ENCODE assay signal across 22 cellular contexts in the genomic region with DNA sequence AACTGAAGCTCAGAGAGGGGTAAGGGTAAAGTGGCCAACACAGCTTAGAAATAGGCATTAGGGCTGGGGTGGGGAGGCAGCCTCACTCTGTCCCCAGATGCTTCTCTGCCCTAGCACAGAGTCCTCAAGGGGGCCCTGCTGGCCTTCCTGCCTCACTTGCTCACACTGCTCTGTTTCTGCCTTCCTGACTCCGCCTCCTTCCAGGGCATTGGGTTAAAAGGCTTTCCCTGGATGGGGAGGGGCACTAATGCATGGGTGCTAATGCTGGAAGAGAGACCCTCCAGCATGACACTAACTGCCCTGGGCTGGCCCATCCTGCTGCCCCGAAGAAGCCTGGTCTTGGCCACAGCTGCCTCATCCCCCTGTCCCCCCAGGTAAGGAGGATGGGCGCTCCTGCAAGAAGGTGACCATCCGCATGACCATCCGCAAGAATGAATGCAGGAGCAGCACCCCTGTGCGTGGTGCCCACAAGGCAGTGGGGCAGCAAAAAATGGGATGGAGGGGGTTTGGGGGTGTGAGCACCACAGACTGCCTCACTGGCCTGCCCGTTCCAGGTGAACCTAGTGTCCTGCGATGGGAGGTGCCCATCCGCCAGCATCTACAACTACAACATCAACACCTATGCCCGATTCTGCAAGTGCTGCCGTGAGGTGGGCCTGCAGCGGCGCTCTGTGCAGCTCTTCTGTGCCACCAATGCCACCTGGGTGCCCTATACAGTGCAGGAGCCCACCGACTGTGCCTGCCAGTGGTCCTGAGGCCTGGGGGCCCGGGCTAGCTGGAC.
DNase-seq lines count a peak whose midpoint lies in the region; ATAC-seq and TF ChIP-seq lines count a peak whose summit lies in the region.
"Had no signal": no experiment of that assay in that cellular context is flagged by ENCODE, and none has a peak within 500 bp of the region (broad histone marks: within the 10 kb centered on the region; RNA-seq: fewer than 3 reads in every experiment).

No MANE protein-coding gene starts in this region.

- H3K27ac Mint-ChIP-seq in activated CD4-positive, alpha-beta T cell treated with anti-CD3 and anti-CD28 coated beads, Interleukin-2, amount 10 ng/mL, durations not matched to agents 24 days and 14 days = no peak overlapping the region
- no peak overlapping the region for H3K27ac Mint-ChIP-seq in endodermal cell
- H3K27ac Mint-ChIP-seq: B cell; CD4-positive, alpha-beta T cell; T-cell had no signal

- no peak overlapping the region for H3K4me3 Mint-ChIP-seq in activated CD4-positive, alpha-beta T cell treated with anti-CD3 and anti-CD28 coated beads, Interleukin-2, amount 10 ng/mL, durations not matched to agents 24 days and 14 days
- H3K4me3 Mint-ChIP-seq in endodermal cell = no peak overlapping the region
- H3K4me3 Mint-ChIP-seq: B cell; CD4-positive, alpha-beta T cell; T-cell had no signal

- H3K36me3 Mint-ChIP-seq in activated CD4-positive, alpha-beta T cell treated with anti-CD3 and anti-CD28 coated beads, Interleukin-2, amount 10 ng/mL, durations not matched to agents 24 days and 14 days (ENCODE audit: low read depth) = no peaks in the 10 kb centered on the region
- H3K36me3 Mint-ChIP-seq in endodermal cell (ENCODE audit: low read depth) = no peaks in the 10 kb centered on the region
- H3K36me3 Mint-ChIP-seq: T-cell had no signal

- no peak overlapping the region for H3K4me3 ChIP-seq in endodermal cell (ENCODE audit: low read length)
- H3K4me3 ChIP-seq in upper lobe of right lung = no peak overlapping the region
- H3K4me3 ChIP-seq: MG63, SK-N-MC had no signal

- POLR2A ChIA-PET in HEK293T (lab: Yijun Ruan, JAX) = no interaction called here

- H3K4me1 Mint-ChIP-seq in activated CD4-positive, alpha-beta T cell treated with anti-CD3 and anti-CD28 coated beads, Interleukin-2, amount 10 ng/mL, durations not matched to agents 24 days and 14 days = peaks cover 2% of the 10 kb centered on the region
- peaks cover 8% of the 10 kb centered on the region for H3K4me1 Mint-ChIP-seq in endodermal cell
- H3K4me1 Mint-ChIP-seq: B cell, T-cell had no signal

- CTCF ChIA-PET in HEK293T (lab: Yijun Ruan, JAX) = no interaction called here

- no peaks in the 10 kb centered on the region for H3K9me3 Mint-ChIP-seq in activated CD4-positive, alpha-beta T cell treated with anti-CD3 and anti-CD28 coated beads, Interleukin-2, amount 10 ng/mL, durations not matched to agents 24 days and 14 days
- H3K9me3 Mint-ChIP-seq in endodermal cell = no peaks in the 10 kb centered on the region
- H3K9me3 Mint-ChIP-seq: CD4-positive, alpha-beta T cell had no signal

- DNase-seq in activated CD4-positive, alpha-beta T cell treated with anti-CD3 and anti-CD28 coated beads, Interleukin-2, amount 10 ng/mL, durations not matched to agents 24 days and 14 days = peak; percentile 45
- DNase-seq in activated CD4-positive, alpha-beta T cell treated with anti-CD3 and anti-CD28 coated beads, Interleukin-2, amount 50 U/mL, for 48 hours = no peak
- DNase-seq in HEK293T (ENCODE audit: extremely low spot score) (peak; percentile 5), endodermal cell (peak; percentile 66), upper lobe of right lung (peak; percentile 51), NOMO-1 (lab: John Stamatoyannopoulos, UW; ENCODE audit: unreplicated experiment in 2 of 2) (no peak), NCI-H2107 treated with DMSO at 0.1 percent for 48 hours (lab: John Stamatoyannopoulos, UW; ENCODE audit: unreplicated experiment) (no peak), HuH-7.5 (ENCODE audit: low spot score) (no peak)
- DNase-seq: CD4-positive, alpha-beta T cell; GF-D8; Kasumi-1; MG63; NCI-H1048; NCI-H1436; NCI-H2029; NCI-H2171; NCI-H526 treated with DMSO at 0.1 percent for 48 hours; OCI-M1; SHP77; T-cell had no signal

- H3K9me3 ChIP-seq in endodermal cell (ENCODE audit: control insufficient read depth, low read length) = no peaks in the 10 kb centered on the region
- no peaks in the 10 kb centered on the region for H3K9me3 ChIP-seq in upper lobe of right lung
- H3K9me3 ChIP-seq: MG63 had no signal

- no peak overlapping the region for H3K27ac ChIP-seq in endodermal cell (ENCODE audit: low read depth, low read length)
- H3K27ac ChIP-seq in upper lobe of right lung = no peak overlapping the region
- H3K27ac ChIP-seq: SK-N-MC had no signal

- no peaks in the 10 kb centered on the region for H3K27me3 ChIP-seq in endodermal cell (ENCODE audit: control insufficient read depth, insufficient read depth, low read length, poor library complexity, severe bottlenecking)
- H3K27me3 ChIP-seq in upper lobe of right lung = peaks cover under 1% of the 10 kb centered on the region
- H3K27me3 ChIP-seq: MG63 had no signal

- WGBS in endodermal cell (ENCODE audit: insufficient coverage in 1 of 2, insufficient read length in 1 of 2), 2 experiments = 93 to 94% methylated on average over 5 to 15 of the region's 15 CpGs

- ATAC-seq in upper lobe of right lung = no peak
- ATAC-seq: T-cell had no signal

- H3K9ac ChIP-seq in endodermal cell (ENCODE audit: extremely low read depth, low read length, poor library complexity, severe bottlenecking) = no peak overlapping the region

- H3K36me3 ChIP-seq in endodermal cell (ENCODE audit: control insufficient read depth, insufficient read depth, low read length) = no peaks in the 10 kb centered on the region
- H3K36me3 ChIP-seq in upper lobe of right lung = no peaks in the 10 kb centered on the region
- H3K36me3 ChIP-seq: MG63 had no signal

- H3K4me1 ChIP-seq in endodermal cell (ENCODE audit: control insufficient read depth, insufficient read depth, low read length) = peaks cover 4% of the 10 kb centered on the region
- H3K4me1 ChIP-seq in upper lobe of right lung = no peaks in the 10 kb centered on the region

- intact Hi-C loops in activated CD4-positive, alpha-beta T cell treated with anti-CD3 and anti-CD28 coated beads, Interleukin-2, amount 10 ng/mL, durations not matched to agents 24 days and 14 days (cut with micrococcal nuclease) = no loop called here
- intact Hi-C loops in upper lobe of right lung (cut with DNase I) = no loop called here

- peaks cover 7% of the 10 kb centered on the region for H3K27me3 Mint-ChIP-seq in activated CD4-positive, alpha-beta T cell treated with anti-CD3 and anti-CD28 coated beads, Interleukin-2, amount 10 ng/mL, durations not matched to agents 24 days and 14 days
- H3K27me3 Mint-ChIP-seq in endodermal cell (ENCODE audit: insufficient read depth) = peaks cover 10% of the 10 kb centered on the region

- TF ChIP-seq CTCF in endodermal cell (conservative IDR thresholded peaks at IDR 0.05) (peak; percentile 36), upper lobe of right lung (IDR thresholded peaks at IDR 0.05) (no peak)

TF ChIP-seq in HEK293T, 16 proteins besides CTCF, POLR2A, EP300 and RAD21:
- TF ChIP-seq TARDBP (IDR thresholded peaks at IDR 0.05) = no peak
- TF ChIP-seq SP1 (IDR thresholded peaks at IDR 0.05) = no peak
- TF ChIP-seq ELF4 (IDR thresholded peaks at IDR 0.05) = no peak
- no peak for TF ChIP-seq SUZ12 (IDR thresholded peaks at IDR 0.05)
- TF ChIP-seq, protein P1, sequence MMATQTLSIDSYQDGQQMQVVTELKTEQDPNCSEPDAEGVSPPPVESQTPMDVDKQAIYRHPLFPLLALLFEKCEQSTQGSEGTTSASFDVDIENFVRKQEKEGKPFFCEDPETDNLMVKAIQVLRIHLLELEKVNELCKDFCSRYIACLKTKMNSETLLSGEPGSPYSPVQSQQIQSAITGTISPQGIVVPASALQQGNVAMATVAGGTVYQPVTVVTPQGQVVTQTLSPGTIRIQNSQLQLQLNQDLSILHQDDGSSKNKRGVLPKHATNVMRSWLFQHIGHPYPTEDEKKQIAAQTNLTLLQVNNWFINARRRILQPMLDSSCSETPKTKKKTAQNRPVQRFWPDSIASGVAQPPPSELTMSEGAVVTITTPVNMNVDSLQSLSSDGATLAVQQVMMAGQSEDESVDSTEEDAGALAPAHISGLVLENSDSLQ (IDR thresholded peaks at IDR 0.05) = no peak
- no peak for TF ChIP-seq ARNT (IDR thresholded peaks at IDR 0.05)
- TF ChIP-seq HDGF (IDR thresholded peaks at IDR 0.05; ENCODE audit: borderline replicate concordance) = no peak
- no peak for TF ChIP-seq CTBP1 (IDR thresholded peaks at IDR 0.05; ENCODE audit: borderline replicate concordance)

Comparison
In these comparisons a context has a peak if more than half of its experiments do, and no peak if none do; other contexts are left out.
1. DNase-seq: peak in activated CD4-positive, alpha-beta T cell treated with anti-CD3 and anti-CD28 coated beads, Interleukin-2, amount 10 ng/mL, durations not matched to agents 24 days and 14 days (single experiment), HEK293T (single experiment), endodermal cell (single experiment) and upper lobe of right lung (single experiment); none in activated CD4-positive, alpha-beta T cell treated with anti-CD3 and anti-CD28 coated beads, Interleukin-2, amount 50 U/mL, for 48 hours (0 of 2), NOMO-1 (0 of 2), NCI-H2107 treated with DMSO at 0.1 percent for 48 hours (single experiment) and HuH-7.5 (single experiment).